ENCODE assay signal across 27 cellular contexts in genomic region chr20:13402171-13402760, GRCh38.
"Had no signal": no experiment of that assay in that cellular context is flagged by ENCODE, and none has a peak within 500 bp of the region (broad histone marks: within the 10 kb centered on the region; RNA-seq: fewer than 3 reads in every experiment).

No MANE protein-coding gene starts in this region.

- H3K27me3 ChIP-seq: dorsolateral prefrontal cortex, suprapubic skin had no signal

- H3K4me1 Mint-ChIP-seq: memory B cell; stimulated activated memory B cell treated with anti-CD40 and anti-IgM and Interleukin-4, amounts not matched to agents 10 μg/mL and 1 μg/mL and 100 μg/mL, for 72 hours; T-helper 17 cell had no signal

- H3K9me3 ChIP-seq: suprapubic skin had no signal

- H3K27ac Mint-ChIP-seq: activated CD8-positive, alpha-beta T cell treated with anti-CD3 and anti-CD28 coated beads for 36 hours; activated naive CD4-positive, alpha-beta T cell treated with anti-CD3 and anti-CD28 coated beads, Interleukin-2, amount 50 U/mL, for 72 hours; memory B cell; natural killer cell; stimulated activated memory B cell treated with anti-CD40 and anti-IgM and Interleukin-4, amounts not matched to agents 10 μg/mL and 1 μg/mL and 100 μg/mL, for 72 hours; stimulated activated naive CD8-positive, alpha-beta T cell treated with anti-CD3 and anti-CD28 coated beads, Interleukin-15, amount 100 ng/mL, for 72 hours; T-helper 17 cell had no signal

- H3K4me3 Mint-ChIP-seq: activated CD8-positive, alpha-beta T cell treated with anti-CD3 and anti-CD28 coated beads for 36 hours; activated T-cell treated with anti-CD3 and anti-CD28 coated beads, Interleukin-2, amount 50 U/mL, for 4 hours; memory B cell; natural killer cell; stimulated activated memory B cell treated with anti-CD40 and anti-IgM and Interleukin-4, amounts not matched to agents 10 μg/mL and 1 μg/mL and 100 μg/mL, for 72 hours; stimulated activated naive CD8-positive, alpha-beta T cell treated with anti-CD3 and anti-CD28 coated beads, Interleukin-15, amount 100 ng/mL, for 72 hours; T-helper 17 cell had no signal

- H3K9me3 Mint-ChIP-seq: activated CD8-positive, alpha-beta T cell treated with anti-CD3 and anti-CD28 coated beads for 36 hours; activated naive CD4-positive, alpha-beta T cell treated with anti-CD3 and anti-CD28 coated beads, Interleukin-2, amount 50 U/mL, for 72 hours; activated T-cell treated with anti-CD3 and anti-CD28 coated beads, Interleukin-2, amount 50 U/mL, for 4 hours; memory B cell; natural killer cell had no signal

- H3K36me3 ChIP-seq: suprapubic skin had no signal

- FAIRE-seq: bronchial epithelial cell, colon, urothelium cell line had no signal

- ATAC-seq: activated CD8-positive, alpha-beta T cell treated with anti-CD3 and anti-CD28 coated beads for 36 hours; activated naive CD4-positive, alpha-beta T cell treated with anti-CD3 and anti-CD28 coated beads, Interleukin-2, amount 50 U/mL, for 72 hours; activated T-cell treated with anti-CD3 and anti-CD28 coated beads, Interleukin-2, amount 50 U/mL, for 4 hours; natural killer cell; sciatic nerve; stimulated activated memory B cell treated with anti-CD40 and anti-IgM and Interleukin-4, amounts not matched to agents 10 μg/mL and 1 μg/mL and 100 μg/mL, for 72 hours; stimulated activated naive CD8-positive, alpha-beta T cell treated with anti-CD3 and anti-CD28 coated beads, Interleukin-15, amount 100 ng/mL, for 72 hours; T-helper 17 cell had no signal

- H3K27ac ChIP-seq: dorsolateral prefrontal cortex, skin epidermis, suprapubic skin had no signal

- H3K36me3 Mint-ChIP-seq: natural killer cell had no signal

- DNase-seq: activated CD4-positive, alpha-beta T cell treated with anti-CD3 and anti-CD28 coated beads for 1 hour; activated CD4-positive, alpha-beta T cell treated with anti-CD3 and anti-CD28 coated beads, Interleukin-2, amount 50 U/mL, for 1 hour; activated CD8-positive, alpha-beta T cell treated with anti-CD3 and anti-CD28 coated beads for 36 hours; activated naive CD4-positive, alpha-beta T cell; activated T-cell treated with anti-CD3 and anti-CD28 coated beads, Interleukin-2, amount 50 U/mL, for 4 hours; anterior cingulate cortex; dorsolateral prefrontal cortex; effector memory CD4-positive, alpha-beta T cell; erythroblast; head of caudate nucleus; hippocampal formation; midbrain; natural killer cell; stimulated activated CD4-positive, alpha-beta T cell treated with anti-CD3 and anti-CD28 coated beads, Interleukin-4, amount 100 ng/mL, for 24 hours; stimulated activated naive CD8-positive, alpha-beta T cell treated with anti-CD3 and anti-CD28 coated beads, Interleukin-15, amount 100 ng/mL, for 72 hours; T-helper 17 cell; T1000; trophoblast cell had no signal

- H3K4me3 ChIP-seq: dorsolateral prefrontal cortex, skin epidermis, suprapubic skin had no signal

- H3K27me3 Mint-ChIP-seq: activated CD8-positive, alpha-beta T cell treated with anti-CD3 and anti-CD28 coated beads for 36 hours; memory B cell; stimulated activated memory B cell treated with anti-CD40 and anti-IgM and Interleukin-4, amounts not matched to agents 10 μg/mL and 1 μg/mL and 100 μg/mL, for 72 hours; stimulated activated naive CD8-positive, alpha-beta T cell treated with anti-CD3 and anti-CD28 coated beads, Interleukin-15, amount 100 ng/mL, for 72 hours; T-helper 17 cell had no signal
